12 cellular contexts compared by ENCODE assay signal in genomic region chr17:43482103-43483012, GRCh38. TPM values are rescaled to one million over a fixed set of nuclear protein-coding genes. Genes with fewer than 3 reads are reported as not detected.
A peak's percentile ranks its signal among the peaks of the same experiment; 100 is the strongest.
DNase-seq lines count a peak whose midpoint lies in the region; ATAC-seq and TF ChIP-seq lines count a peak whose summit lies in the region.
"Had no signal": no experiment of that assay in that cellular context is flagged by ENCODE, and none has a peak within 500 bp of the region (broad histone marks: within the 10 kb centered on the region; RNA-seq: fewer than 3 reads in every experiment).

No MANE protein-coding gene starts in this region.

- peak overlapping the region in 1 of 5 experiments; percentile 19 for H3K4me3 Mint-ChIP-seq in brain
- H3K4me3 Mint-ChIP-seq in nephron progenitor cell, result no peak overlapping the region

- peak overlapping the region; percentile 100 for H2AFZ ChIP-seq in KMS-11 (ENCODE audit: low read depth)

- no peaks in the 10 kb centered on the region for H3K36me3 Mint-ChIP-seq in brain
- no peaks in the 10 kb centered on the region for H3K36me3 Mint-ChIP-seq in nephron progenitor cell (ENCODE audit: low read depth)

- H3K4me1 Mint-ChIP-seq in brain (peaks cover 68% of the 10 kb centered on the region), nephron progenitor cell (peaks cover 65% of the 10 kb centered on the region)

- H3K27ac Mint-ChIP-seq in brain (peak overlapping the region; percentile 13 to 86 (median 44)), nephron progenitor cell (peak overlapping the region; percentile 91)

- H3K9me3 ChIP-seq in BLaER1, result no peaks in the 10 kb centered on the region
- H3K9me3 ChIP-seq: uterus had no signal

- ATAC-seq in GM21737 (IDR thresholded peaks at IDR 0.05; ENCODE audit: unreplicated experiment), result no peak

- no peaks in the 10 kb centered on the region for H3K27me3 ChIP-seq in BLaER1
- no peaks in the 10 kb centered on the region for H3K27me3 ChIP-seq in KMS-11 (ENCODE audit: insufficient read depth, low read depth)
- H3K27me3 ChIP-seq: uterus had no signal

- peaks cover 39% of the 10 kb centered on the region for H3K4me1 ChIP-seq in BLaER1
- peaks cover 22% of the 10 kb centered on the region for H3K4me1 ChIP-seq in KMS-11 (ENCODE audit: low read depth, poor library complexity, severe bottlenecking)

- TF ChIP-seq CTCF in KMS-11 (conservative IDR thresholded peaks at IDR 0.05; ENCODE audit: low read depth, low read length) (no peak), brain (conservative IDR thresholded peaks at IDR 0.05) (no peak), nephron progenitor cell (IDR thresholded peaks at IDR 0.05) (no peak)

- H3K4me2 ChIP-seq in BLaER1 (peak overlapping the region; percentile 85), KMS-11 (peak overlapping the region; percentile 90; the same call in 1 of the 2 replicates)

- H3K36me3 ChIP-seq in BLaER1 (0 out of 2 replicates have a peak, but pooled peaks cover under 1% of the 10 kb centered on the region), KMS-11 (ENCODE audit: insufficient read depth) (no peaks in the 10 kb centered on the region)
- H3K36me3 ChIP-seq: uterus had no signal

- H4K20me1 ChIP-seq in BLaER1, result peaks cover 14% of the 10 kb centered on the region; the same call in 1 of the 2 replicates
- no peaks in the 10 kb centered on the region for H4K20me1 ChIP-seq in KMS-11 (ENCODE audit: insufficient read depth)

- no peak overlapping the region for H3K4me3 ChIP-seq in BLaER1
- H3K4me3 ChIP-seq in KMS-11 (IDR thresholded peaks at IDR 0.05; ENCODE audit: insufficient read depth, low read depth, low read length), result no peak overlapping the region
- H3K4me3 ChIP-seq: uterus had no signal

- H3K27ac ChIP-seq in BLaER1 (peak overlapping the region; percentile 85), KMS-11 (no peak overlapping the region)

- peaks cover 7% of the 10 kb centered on the region for H3K27me3 Mint-ChIP-seq in brain
- peaks cover 6% of the 10 kb centered on the region for H3K27me3 Mint-ChIP-seq in nephron progenitor cell (ENCODE audit: low read depth, poor library complexity)

- DNase-seq in nephron progenitor cell, result no peak
- no peak for DNase-seq in germinal center (ENCODE audit: low spot score)
- no peak for DNase-seq in iPS-NIHi7 (ENCODE audit: extremely low spot score)
- DNase-seq in NCI-H1092 (lab: John Stamatoyannopoulos, UW), result no peak
- DNase-seq: AML-193, NCI-H1694 treated with DMSO at 0.1 percent for 48 hours, NCI-H526 had no signal

- H3K9me3 Mint-ChIP-seq in brain (peaks cover 0 to 3% (median 0%) of the 10 kb centered on the region in 5 experiments), nephron progenitor cell (no peaks in the 10 kb centered on the region)

- peaks cover 36% of the 10 kb centered on the region for H3K79me2 ChIP-seq in KMS-11 (ENCODE audit: insufficient read depth, low read depth)

- H3K9ac ChIP-seq in BLaER1, result peak overlapping the region; percentile 82
- no peak overlapping the region for H3K9ac ChIP-seq in KMS-11

RNA-seq across cellular contexts. Expression of gene DHX8, which starts 1.4 kb away (rescaled TPM):
- 54.1 TPM for polyA plus RNA-seq in brain (ENCODE audit: insufficient read depth, low read depth, low replicate concordance)
